ENCODE assay signal across 12 cellular contexts in the genomic region with DNA sequence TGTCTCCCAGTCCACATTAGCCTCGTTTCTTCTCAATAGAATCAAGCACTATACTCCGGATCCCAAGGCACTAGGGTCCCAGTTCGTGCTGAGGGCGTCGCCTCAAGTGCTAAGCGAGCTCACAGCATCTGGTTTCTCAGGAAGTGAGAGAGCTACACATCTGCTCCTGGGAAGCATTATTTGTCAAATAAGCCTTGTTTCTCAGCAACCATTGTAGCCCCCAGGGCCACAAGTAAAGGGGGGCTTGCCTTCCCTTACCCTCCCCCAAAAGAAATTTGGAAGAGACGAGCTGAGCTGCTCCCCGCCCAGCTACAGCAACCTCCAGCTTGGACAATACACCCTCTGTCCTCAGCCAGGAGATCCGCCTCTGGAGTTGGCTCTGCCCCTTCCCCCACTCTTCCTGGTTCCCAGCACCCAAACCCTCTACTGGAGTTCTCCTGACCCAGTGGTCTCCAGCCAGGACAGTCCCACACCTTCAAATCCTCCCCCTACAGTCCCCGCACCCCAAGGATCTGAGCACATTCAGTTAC. TPM values are rescaled to one million over a fixed set of nuclear protein-coding genes. Genes with fewer than 3 reads are reported as not detected.
DNase-seq lines count a peak whose midpoint lies in the region; ATAC-seq and TF ChIP-seq lines count a peak whose summit lies in the region.
"Had no signal": no experiment of that assay in that cellular context is flagged by ENCODE, and none has a peak within 500 bp of the region (broad histone marks: within the 10 kb centered on the region; RNA-seq: fewer than 3 reads in every experiment).

No MANE protein-coding gene starts in this region.

- peak overlapping the region; percentile 100 for H3K27ac ChIP-seq in cingulate gyrus (ENCODE audit: low read depth, low read length)

- H3K9me3 Mint-ChIP-seq in activated T-cell treated with anti-CD3 and anti-CD28 coated beads, Interleukin-2, amount 50 U/mL, for 24 hours: no peaks in the 10 kb centered on the region
- H3K9me3 Mint-ChIP-seq in nephron (no peaks in the 10 kb centered on the region), type B pancreatic cell (no peaks in the 10 kb centered on the region)
- no peaks in the 10 kb centered on the region for H3K9me3 Mint-ChIP-seq in stimulated activated memory B cell treated with anti-CD40 and anti-IgM and Interleukin-4, amounts not matched to agents 10 μg/mL and 1 μg/mL and 100 μg/mL, for 72 hours

- H3K27ac Mint-ChIP-seq in activated T-cell treated with anti-CD3 and anti-CD28 coated beads, Interleukin-2, amount 50 U/mL, for 24 hours: peak overlapping the region; percentile 9
- H3K27ac Mint-ChIP-seq in nephron (peak overlapping the region; percentile 87 to 100 (median 97)), type B pancreatic cell (peak overlapping the region; percentile 39)
- no peak overlapping the region for H3K27ac Mint-ChIP-seq in stimulated activated memory B cell treated with anti-CD40 and anti-IgM and Interleukin-4, amounts not matched to agents 10 μg/mL and 1 μg/mL and 100 μg/mL, for 72 hours

- ATAC-seq in stimulated activated memory B cell treated with anti-CD40 and anti-IgM and Interleukin-4, amounts not matched to agents 10 μg/mL and 1 μg/mL and 100 μg/mL, for 72 hours: no peak

- H3K4me3 Mint-ChIP-seq in activated T-cell treated with anti-CD3 and anti-CD28 coated beads, Interleukin-2, amount 50 U/mL, for 24 hours: no peak overlapping the region
- H3K4me3 Mint-ChIP-seq in nephron (peak overlapping the region; percentile 23 to 96 (median 94)), type B pancreatic cell (peak overlapping the region; percentile 98)
- no peak overlapping the region for H3K4me3 Mint-ChIP-seq in stimulated activated memory B cell treated with anti-CD40 and anti-IgM and Interleukin-4, amounts not matched to agents 10 μg/mL and 1 μg/mL and 100 μg/mL, for 72 hours

- peaks cover 4% of the 10 kb centered on the region for H3K27me3 Mint-ChIP-seq in activated T-cell treated with anti-CD3 and anti-CD28 coated beads, Interleukin-2, amount 50 U/mL, for 24 hours
- H3K27me3 Mint-ChIP-seq in nephron (ENCODE audit: low read depth) (peaks cover 6% of the 10 kb centered on the region), type B pancreatic cell (no peaks in the 10 kb centered on the region)
- no peaks in the 10 kb centered on the region for H3K27me3 Mint-ChIP-seq in stimulated activated memory B cell treated with anti-CD40 and anti-IgM and Interleukin-4, amounts not matched to agents 10 μg/mL and 1 μg/mL and 100 μg/mL, for 72 hours

- peaks cover 26% of the 10 kb centered on the region for H3K4me1 Mint-ChIP-seq in activated T-cell treated with anti-CD3 and anti-CD28 coated beads, Interleukin-2, amount 50 U/mL, for 24 hours (ENCODE audit: low read depth)
- peaks cover 48% of the 10 kb centered on the region for H3K4me1 Mint-ChIP-seq in nephron
- H3K4me1 Mint-ChIP-seq in type B pancreatic cell (ENCODE audit: unreplicated experiment): peaks cover 41% of the 10 kb centered on the region
- peaks cover 16% of the 10 kb centered on the region for H3K4me1 Mint-ChIP-seq in stimulated activated memory B cell treated with anti-CD40 and anti-IgM and Interleukin-4, amounts not matched to agents 10 μg/mL and 1 μg/mL and 100 μg/mL, for 72 hours

- DNase-seq in activated T-cell treated with anti-CD3 and anti-CD28 coated beads, Interleukin-2, amount 50 U/mL, for 24 hours: peak; percentile 29
- no peak for DNase-seq in activated T-cell treated with anti-CD3 and anti-CD28 coated beads, Interleukin-2, amount 50 U/mL, for 1 hour
- DNase-seq in type B pancreatic cell (ENCODE audit: extremely low spot score, unreplicated experiment) (no peak), NCI-H2107 treated with DMSO at 0.1 percent for 48 hours (lab: John Stamatoyannopoulos, UW; ENCODE audit: unreplicated experiment) (no peak)
- DNase-seq in activated CD4-positive, CD25-positive, alpha-beta regulatory T cell (lab: John Stamatoyannopoulos, UW): no peak
- DNase-seq: activated CD4-positive, CD25-positive, alpha-beta regulatory T cell treated with anti-CD3 and anti-CD28 coated beads, Interleukin-2, amount 50 U/mL, for 72 hours; NCI-H524 treated with DMSO at 0.1 percent for 48 hours had no signal

- H3K36me3 Mint-ChIP-seq in activated T-cell treated with anti-CD3 and anti-CD28 coated beads, Interleukin-2, amount 50 U/mL, for 24 hours (ENCODE audit: low read depth): peaks cover 39% of the 10 kb centered on the region
- H3K36me3 Mint-ChIP-seq in nephron (ENCODE audit: low read depth): peaks cover 19% of the 10 kb centered on the region
- H3K36me3 Mint-ChIP-seq in type B pancreatic cell: peaks cover 14% of the 10 kb centered on the region
- peaks cover 13% of the 10 kb centered on the region for H3K36me3 Mint-ChIP-seq in stimulated activated memory B cell treated with anti-CD40 and anti-IgM and Interleukin-4, amounts not matched to agents 10 μg/mL and 1 μg/mL and 100 μg/mL, for 72 hours

- TF ChIP-seq CTCF in nephron (IDR thresholded peaks at IDR 0.05; ENCODE audit: unreplicated experiment in 3 of 3): no peak
- TF ChIP-seq CTCF in type B pancreatic cell (conservative IDR thresholded peaks at IDR 0.05): no peak

RNA-seq across cellular contexts. Expression of a gene that starts 5.7 kb away (rescaled TPM):
- total RNA-seq in type B pancreatic cell (ENCODE audit: low replicate concordance): 3.5 and 21.8 TPM in 2 replicates

RNA-seq across cellular contexts. Expression of a gene that starts 35.1 kb away (rescaled TPM):
- total RNA-seq in type B pancreatic cell (ENCODE audit: low replicate concordance): 22.1 and 43.0 TPM in 2 replicates

RNA-seq across cellular contexts. Expression of a gene that starts 37.9 kb away (rescaled TPM):
- 450 and 521 TPM in 2 replicates for total RNA-seq in type B pancreatic cell (ENCODE audit: low replicate concordance)

RNA-seq across cellular contexts. Expression of a gene that starts 53.4 kb away (rescaled TPM):
- 25.1 and 40.3 TPM in 2 replicates for total RNA-seq in type B pancreatic cell (ENCODE audit: low replicate concordance)

RNA-seq across cellular contexts. Expression of a gene that starts 59.2 kb away (rescaled TPM):
- 0.97 and 1.9 TPM in 2 replicates for total RNA-seq in type B pancreatic cell (ENCODE audit: low replicate concordance)
- total RNA-seq: astrocyte, omental fat pad had no signal

Comparison
In these comparisons a context has a peak if more than half of its experiments do, and no peak if none do; other contexts are left out.
1. H3K4me3 Mint-ChIP-seq: peak in nephron (3 of 3) and type B pancreatic cell (single experiment); none in activated T-cell treated with anti-CD3 and anti-CD28 coated beads, Interleukin-2, amount 50 U/mL, for 24 hours (single experiment) and stimulated activated memory B cell treated with anti-CD40 and anti-IgM and Interleukin-4, amounts not matched to agents 10 μg/mL and 1 μg/mL and 100 μg/mL, for 72 hours (single experiment).